8 cellular contexts compared by ENCODE assay signal in genomic region chr4:3202836-3203820, GRCh38. TPM values are rescaled to one million over a fixed set of nuclear protein-coding genes. Genes with fewer than 3 reads are reported as not detected.
DNase-seq lines count a peak whose midpoint lies in the region; ATAC-seq lines count a peak whose summit lies in the region.

No MANE protein-coding gene starts in this region.

- DNase-seq in activated CD8-positive, alpha-beta memory T cell treated with anti-CD3 and anti-CD28 coated beads, Interleukin-2, amount 50 U/mL, for 48 hours: peak; percentile 68
- peak; percentile 76 for DNase-seq in left lobe of liver (ENCODE audit: low spot score)
- DNase-seq in stimulated activated CD8-positive, alpha-beta memory T cell treated with anti-CD3 and anti-CD28 coated beads, Interleukin-15, amount 100 ng/mL, for 48 hours (ENCODE audit: low read depth in 2 of 2): peak; percentile 19 to 28
- DNase-seq in amniotic stem cell (lab: John Stamatoyannopoulos, UW): no peak
- no peak for DNase-seq in NCI-H128 (lab: John Stamatoyannopoulos, UW; ENCODE audit: unreplicated experiment)

- ATAC-seq in GM21526 (IDR thresholded peaks at IDR 0.05; ENCODE audit: low FRiP score, unreplicated experiment) (peak; percentile 51), left lobe of liver (peak; percentile 56), HG02571 (IDR thresholded peaks at IDR 0.05; ENCODE audit: unreplicated experiment) (no peak), HG03469 (IDR thresholded peaks at IDR 0.05; ENCODE audit: unreplicated experiment) (no peak)

RNA-seq across cellular contexts. Expression of gene MSANTD1, which starts 45.8 kb away (rescaled TPM):
- total RNA-seq in left lobe of liver: 1.1 TPM

Comparison
In these comparisons a context has a peak if more than half of its experiments do, and no peak if none do; other contexts are left out.
1. ATAC-seq: peak in GM21526 (single experiment) and left lobe of liver (single experiment); none in HG02571 (single experiment) and HG03469 (single experiment).
2. DNase-seq: peak in activated CD8-positive, alpha-beta memory T cell treated with anti-CD3 and anti-CD28 coated beads, Interleukin-2, amount 50 U/mL, for 48 hours (single experiment), left lobe of liver (single experiment) and stimulated activated CD8-positive, alpha-beta memory T cell treated with anti-CD3 and anti-CD28 coated beads, Interleukin-15, amount 100 ng/mL, for 48 hours (2 of 2); none in amniotic stem cell (single experiment) and NCI-H128 (single experiment).